Comparison of ENCODE assay signal across 30 cellular contexts in the genomic region with DNA sequence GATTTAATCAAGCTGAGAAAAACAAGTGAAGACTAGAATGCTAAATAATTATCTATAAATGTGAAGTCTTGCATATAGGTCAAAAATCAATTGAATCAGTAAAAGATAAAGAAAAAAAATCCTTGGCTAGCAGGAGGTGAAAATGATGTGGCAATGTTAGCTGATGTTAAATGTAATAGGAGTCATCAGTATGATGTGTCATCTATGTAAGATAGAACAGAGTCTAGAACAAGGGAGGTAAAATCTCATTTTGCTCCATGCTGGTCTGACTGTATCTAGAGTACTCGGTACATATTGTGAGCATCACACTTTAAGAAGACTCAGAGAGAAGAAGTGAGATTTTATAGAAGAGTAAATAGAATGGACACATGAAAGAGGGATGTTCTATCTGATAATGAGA.
"Had no signal": no experiment of that assay in that cellular context is flagged by ENCODE, and none has a peak within 500 bp of the region (broad histone marks: within the 10 kb centered on the region; RNA-seq: fewer than 3 reads in every experiment).

No MANE protein-coding gene starts in this region.

- H3K36me3 ChIP-seq: ascending aorta, colonic mucosa, esophagus squamous epithelium, gastrocnemius medialis, heart left ventricle had no signal

- H3K4me1 ChIP-seq: ascending aorta, colonic mucosa, esophagus squamous epithelium, gastrocnemius medialis had no signal

- H3K27ac ChIP-seq: ascending aorta, colonic mucosa, esophagus squamous epithelium, gastrocnemius medialis, heart left ventricle had no signal

- DNase-seq: activated CD4-positive, alpha-beta memory T cell treated with anti-CD3 and anti-CD28 coated beads for 36 hours; activated CD4-positive, alpha-beta T cell treated with anti-CD3 and anti-CD28 coated beads for 36 hours; activated CD4-positive, alpha-beta T cell treated with anti-CD3 and anti-CD28 coated beads, Interleukin-2, amount 10 ng/mL, durations not matched to agents 24 days and 14 days; activated CD4-positive, CD25-positive, alpha-beta regulatory T cell; activated CD4-positive, CD25-positive, alpha-beta regulatory T cell treated with anti-CD3 and anti-CD28 coated beads, Interleukin-2, amount 50 U/mL, for 72 hours; activated CD8-positive, alpha-beta memory T cell treated with anti-CD3 and anti-CD28 coated beads, Interleukin-2, amount 10 ng/mL, durations not matched to agents 7 days and 5 days; activated CD8-positive, alpha-beta memory T cell treated with anti-CD3 and anti-CD28 coated beads, Interleukin-2, amount 50 U/mL, for 48 hours; activated CD8-positive, alpha-beta T cell treated with anti-CD3 and anti-CD28 coated beads, Interleukin-2, amount 10 ng/mL, durations not matched to agents 7 days and 5 days; activated gamma-delta T cell; activated naive CD4-positive, alpha-beta T cell; activated naive CD4-positive, alpha-beta T cell treated with anti-CD3 and anti-CD28 coated beads, Interleukin-2, amount 10 ng/mL, durations not matched to agents 7 days and 5 days; activated naive CD8-positive, alpha-beta T cell treated with anti-CD3 and anti-CD28 coated beads, Interleukin-2, amount 10 ng/mL, durations not matched to agents 7 days and 5 days; activated T-cell treated with anti-CD3 and anti-CD28 coated beads for 4 hours; activated T-cell treated with anti-CD3 and anti-CD28 coated beads, Interleukin-2, amount 50 U/mL, for 24 hours; activated T-cell treated with anti-CD3 and anti-CD28 coated beads, Interleukin-2, amount 50 U/mL, for 72 hours; caudate nucleus; colonic mucosa; effector CD8-positive, alpha-beta T cell; endodermal cell; erythroblast; esophagus squamous epithelium; gastrocnemius medialis; glutamatergic neuron; heart left ventricle; hypothalamus; T-helper 1 cell; T-helper 17 cell; T1000 had no signal

- ATAC-seq: activated CD4-positive, alpha-beta T cell treated with anti-CD3 and anti-CD28 coated beads for 36 hours; activated CD8-positive, alpha-beta memory T cell treated with anti-CD3 and anti-CD28 coated beads, Interleukin-2, amount 10 ng/mL, durations not matched to agents 7 days and 5 days; activated CD8-positive, alpha-beta T cell treated with anti-CD3 and anti-CD28 coated beads, Interleukin-2, amount 10 ng/mL, durations not matched to agents 7 days and 5 days; activated naive CD4-positive, alpha-beta T cell treated with anti-CD3 and anti-CD28 coated beads, Interleukin-2, amount 50 U/mL, for 72 hours; activated T-cell treated with anti-CD3 and anti-CD28 coated beads, Interleukin-2, amount 50 U/mL, for 72 hours; gastrocnemius medialis; heart left ventricle; T-helper 17 cell had no signal

- H3K9me3 ChIP-seq: ascending aorta, colonic mucosa, esophagus squamous epithelium, gastrocnemius medialis, heart left ventricle had no signal

- H3K27me3 ChIP-seq: ascending aorta, colonic mucosa, esophagus squamous epithelium, gastrocnemius medialis, heart left ventricle had no signal

- H3K4me3 ChIP-seq: ascending aorta, colonic mucosa, esophagus squamous epithelium, gastrocnemius medialis, heart left ventricle had no signal
